In the genomic region with DNA sequence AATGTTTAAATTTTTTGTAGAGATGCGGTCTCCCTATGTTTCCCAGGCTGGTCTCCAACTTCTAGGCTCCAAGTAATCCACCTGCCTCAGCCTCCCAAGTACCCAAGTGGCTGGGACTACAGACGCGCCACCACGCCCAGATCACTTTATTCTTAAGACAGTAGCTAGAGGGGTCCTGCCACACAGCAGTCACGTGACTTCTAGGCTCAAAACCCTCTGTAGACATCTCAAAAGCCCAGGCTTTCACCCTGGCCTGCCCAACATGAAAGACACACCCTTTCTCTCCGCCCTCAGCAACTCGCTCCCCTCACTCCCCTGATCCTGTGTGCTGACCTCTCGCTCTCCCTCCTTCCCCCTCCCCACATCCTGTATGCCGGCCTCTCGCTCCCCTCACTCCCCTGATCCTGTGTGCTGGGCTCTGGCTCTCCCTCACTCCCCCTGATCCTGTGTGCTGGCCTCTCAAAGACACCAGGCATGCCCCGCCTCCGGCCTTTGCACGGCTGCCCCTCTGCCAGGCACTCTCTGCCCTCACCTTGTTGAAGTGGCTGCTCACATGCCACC, we compare ENCODE assay signal across 1 cellular context.
TF ChIP-seq lines count a peak whose summit lies in the region.

No MANE protein-coding gene starts in this region.

TF ChIP-seq in GM23338, 12 proteins besides CTCF, POLR2A, EP300 and RAD21 (continued from another document):
- no peak for TF ChIP-seq REST (IDR thresholded peaks at IDR 0.05; ENCODE audit: unreplicated experiment)
- no peak for TF ChIP-seq CREB1 (CRISPR knock-in tag; IDR thresholded peaks at IDR 0.05; ENCODE audit: low read depth)
- TF ChIP-seq ZNF331 (CRISPR knock-in tag; IDR thresholded peaks at IDR 0.05; ENCODE audit: low read depth): no peak
- TF ChIP-seq POLR2AphosphoS5 (IDR thresholded peaks at IDR 0.05; ENCODE audit: low read depth): no peak
- TF ChIP-seq EZH2 (IDR thresholded peaks at IDR 0.05; ENCODE audit: low read depth, unreplicated experiment): no peak
- TF ChIP-seq ZNF462 (CRISPR knock-in tag; IDR thresholded peaks at IDR 0.05): no peak
- TF ChIP-seq, protein P1, sequence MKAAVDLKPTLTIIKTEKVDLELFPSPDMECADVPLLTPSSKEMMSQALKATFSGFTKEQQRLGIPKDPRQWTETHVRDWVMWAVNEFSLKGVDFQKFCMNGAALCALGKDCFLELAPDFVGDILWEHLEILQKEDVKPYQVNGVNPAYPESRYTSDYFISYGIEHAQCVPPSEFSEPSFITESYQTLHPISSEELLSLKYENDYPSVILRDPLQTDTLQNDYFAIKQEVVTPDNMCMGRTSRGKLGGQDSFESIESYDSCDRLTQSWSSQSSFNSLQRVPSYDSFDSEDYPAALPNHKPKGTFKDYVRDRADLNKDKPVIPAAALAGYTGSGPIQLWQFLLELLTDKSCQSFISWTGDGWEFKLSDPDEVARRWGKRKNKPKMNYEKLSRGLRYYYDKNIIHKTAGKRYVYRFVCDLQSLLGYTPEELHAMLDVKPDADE (IDR thresholded peaks at IDR 0.05): no peak
- TF ChIP-seq ZNF114 (CRISPR knock-in tag; IDR thresholded peaks at IDR 0.05): no peak
- TF ChIP-seq EZH2phosphoT487 (IDR thresholded peaks at IDR 0.05; ENCODE audit: unreplicated experiment): no peak
- no peak for TF ChIP-seq JUNB (IDR thresholded peaks at IDR 0.05; ENCODE audit: unreplicated experiment)
- no peak for TF ChIP-seq STAT1 (IDR thresholded peaks at IDR 0.05; ENCODE audit: unreplicated experiment)
